14 cellular contexts compared by ENCODE assay signal in the genomic region with DNA sequence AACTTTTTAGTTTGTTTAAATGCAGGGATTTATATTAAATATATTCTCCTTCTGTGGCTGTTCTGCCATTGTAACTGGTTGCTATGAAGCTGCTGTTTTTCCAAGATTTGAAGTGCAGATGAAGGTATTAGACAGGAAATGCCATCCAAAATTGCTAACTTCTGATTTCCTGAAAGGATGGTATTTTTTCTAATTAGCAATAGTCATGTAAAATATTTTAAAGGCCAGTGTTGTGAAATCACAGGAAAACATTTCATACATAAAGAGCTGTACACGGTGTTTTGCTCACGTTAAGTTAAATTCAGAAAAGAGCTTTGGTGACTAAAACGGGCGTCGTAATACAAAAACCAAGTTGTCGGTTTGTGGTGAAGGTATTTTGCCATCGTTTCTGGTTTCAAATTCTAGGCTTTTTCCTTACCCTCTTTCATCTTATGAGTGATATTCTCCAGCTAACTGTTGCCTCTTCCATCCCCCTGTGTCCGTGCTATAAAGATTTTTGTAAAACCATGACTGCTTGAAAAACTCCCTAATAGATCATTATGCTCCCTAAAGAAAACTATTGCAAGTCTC. TPM values are rescaled to one million over a fixed set of nuclear protein-coding genes. Genes with fewer than 3 reads are reported as not detected.
A peak's percentile ranks its signal among the peaks of the same experiment; 100 is the strongest.
DNase-seq lines count a peak whose midpoint lies in the region; ATAC-seq and TF ChIP-seq lines count a peak whose summit lies in the region.
"Had no signal": no experiment of that assay in that cellular context is flagged by ENCODE, and none has a peak within 500 bp of the region (broad histone marks: within the 10 kb centered on the region; RNA-seq: fewer than 3 reads in every experiment).

No MANE protein-coding gene starts in this region.

- peak overlapping the region; percentile 2 for H3K4me3 Mint-ChIP-seq in activated CD8-positive, alpha-beta T cell treated with anti-CD3 and anti-CD28 coated beads for 36 hours
- H3K4me3 Mint-ChIP-seq in naive thymus-derived CD4-positive, alpha-beta T cell, result peak overlapping the region in 3 of 10 donors; percentile 2 to 28 (median 26)

- H3K4me2 ChIP-seq in DND-41 (ENCODE audit: insufficient read depth, low read length), result no peak overlapping the region

- intact Hi-C loops in activated CD8-positive, alpha-beta T cell treated with anti-CD3 and anti-CD28 coated beads for 36 hours (cut with micrococcal nuclease), result loop anchor here (5.0 kb wide), 1 partner anchor 37 kb away; the partner anchor contains the start of gene AFF1
- intact Hi-C loops in naive thymus-derived CD4-positive, alpha-beta T cell (cut with micrococcal nuclease), result loop anchor here in 1 of 2 donors (5.0 kb wide), 2 partner anchors 37 to 38 kb away; partner anchors contain the start of gene AFF1

- DNase-seq in DND-41, result no peak
- DNase-seq in activated CD8-positive, alpha-beta T cell treated with anti-CD3 and anti-CD28 coated beads for 36 hours, result peak; percentile 13
- DNase-seq in naive thymus-derived CD4-positive, alpha-beta T cell, result no peak
- DNase-seq in NCI-H774 (lab: John Stamatoyannopoulos, UW), result no peak
- no peak for DNase-seq in DMS114 treated with DMSO at 0.1 percent for 48 hours (lab: John Stamatoyannopoulos, UW; ENCODE audit: unreplicated experiment)
- DNase-seq: activated CD4-positive, CD25-positive, alpha-beta regulatory T cell; activated effector memory CD4-positive, alpha-beta T cell treated with anti-CD3 and anti-CD28 coated beads, Interleukin-2, amount 50 U/mL, for 16 hours; NCI-H187; NCI-H526; SJCRH30; testis had no signal

- peaks cover 2% of the 10 kb centered on the region for H3K36me3 Mint-ChIP-seq in activated CD8-positive, alpha-beta T cell treated with anti-CD3 and anti-CD28 coated beads for 36 hours (ENCODE audit: low read depth)
- H3K36me3 Mint-ChIP-seq in naive thymus-derived CD4-positive, alpha-beta T cell, result peaks cover 0 to 12% (median 0%) of the 10 kb centered on the region in 5 donors

- H3K27me3 Mint-ChIP-seq in activated CD8-positive, alpha-beta T cell treated with anti-CD3 and anti-CD28 coated beads for 36 hours, result no peaks in the 10 kb centered on the region
- no peaks in the 10 kb centered on the region for H3K27me3 Mint-ChIP-seq in naive thymus-derived CD4-positive, alpha-beta T cell

- H3K4me1 ChIP-seq in DND-41 (ENCODE audit: insufficient read depth, low read length), result peaks cover 53% of the 10 kb centered on the region
- no peaks in the 10 kb centered on the region for H3K4me1 ChIP-seq in naive thymus-derived CD4-positive, alpha-beta T cell (ENCODE audit: control insufficient read depth in 2 of 2, insufficient read depth in 2 of 2, low read length in 2 of 2)
- H3K4me1 ChIP-seq: SJCRH30, testis had no signal

- H3K4me1 Mint-ChIP-seq in activated CD8-positive, alpha-beta T cell treated with anti-CD3 and anti-CD28 coated beads for 36 hours (ENCODE audit: low read depth), result peaks cover 66% of the 10 kb centered on the region
- H3K4me1 Mint-ChIP-seq in naive thymus-derived CD4-positive, alpha-beta T cell, result peaks cover 38 to 76% (median 57%) of the 10 kb centered on the region in 7 donors

- peak overlapping the region; percentile 44 for H3K27ac Mint-ChIP-seq in activated CD8-positive, alpha-beta T cell treated with anti-CD3 and anti-CD28 coated beads for 36 hours
- peak overlapping the region in 6 of 9 donors; percentile 3 to 64 (median 14) for H3K27ac Mint-ChIP-seq in naive thymus-derived CD4-positive, alpha-beta T cell

- no peak overlapping the region for H3K4me3 ChIP-seq in DND-41 (ENCODE audit: low read depth in 1 of 2, low read length in 2 of 2)
- no peak overlapping the region for H3K4me3 ChIP-seq in naive thymus-derived CD4-positive, alpha-beta T cell (ENCODE audit: low read length)
- H3K4me3 ChIP-seq: lung, SJCRH30, testis had no signal

- H3K9ac ChIP-seq in DND-41 (ENCODE audit: low read depth, low read length), result no peak overlapping the region

- H3K27ac ChIP-seq in DND-41 (ENCODE audit: low read length) (peak overlapping the region; percentile 23; the same call in 1 of the 2 replicates), KOPT-K1 (ENCODE audit: low read depth, low read length, poor library complexity, severe bottlenecking) (peak overlapping the region; percentile 70)
- no peak overlapping the region for H3K27ac ChIP-seq in naive thymus-derived CD4-positive, alpha-beta T cell (ENCODE audit: low read depth, low read length)
- H3K27ac ChIP-seq: SJCRH30, testis had no signal

- H3K9me3 ChIP-seq in DND-41 (ENCODE audit: insufficient read depth, low read length, severe bottlenecking) (no peaks in the 10 kb centered on the region), KOPT-K1 (ENCODE audit: insufficient read depth, low read length, poor library complexity, severe bottlenecking) (no peaks in the 10 kb centered on the region)
- H3K9me3 ChIP-seq in naive thymus-derived CD4-positive, alpha-beta T cell (ENCODE audit: control insufficient read depth in 2 of 3, low read length in 3 of 3), result no peaks in the 10 kb centered on the region
- H3K9me3 ChIP-seq: SJCRH30, testis had no signal

- no peak for TF ChIP-seq CTCF in DND-41 (IDR thresholded peaks at IDR 0.05; ENCODE audit: borderline replicate concordance, extremely low read depth, low read length, poor library complexity, severe bottlenecking)
- TF ChIP-seq CTCF in activated CD8-positive, alpha-beta T cell treated with anti-CD3 and anti-CD28 coated beads for 36 hours (IDR thresholded peaks at IDR 0.05), result no peak

- peaks cover 23% of the 10 kb centered on the region; the same call in 1 of the 2 replicates for H3K36me3 ChIP-seq in DND-41 (ENCODE audit: insufficient read depth, low read length)
- no peaks in the 10 kb centered on the region for H3K36me3 ChIP-seq in KOPT-K1 (ENCODE audit: insufficient read depth, low read length)
- no peaks in the 10 kb centered on the region for H3K36me3 ChIP-seq in naive thymus-derived CD4-positive, alpha-beta T cell (ENCODE audit: control insufficient read depth in 2 of 3, insufficient read depth in 3 of 3, low read length in 3 of 3)
- H3K36me3 ChIP-seq: SJCRH30 had no signal

- H3K79me2 ChIP-seq in DND-41 (ENCODE audit: insufficient read depth, low read length), result peaks cover 91% of the 10 kb centered on the region

- no peaks in the 10 kb centered on the region for H3K9me3 Mint-ChIP-seq in activated CD8-positive, alpha-beta T cell treated with anti-CD3 and anti-CD28 coated beads for 36 hours
- H3K9me3 Mint-ChIP-seq in naive thymus-derived CD4-positive, alpha-beta T cell, result no peaks in the 10 kb centered on the region

- ATAC-seq in DND-41 (ENCODE audit: insufficient read depth, low read depth) (peak; percentile 46), HG02852 (IDR thresholded peaks at IDR 0.05; ENCODE audit: unreplicated experiment) (no peak)
- no peak for ATAC-seq in activated CD8-positive, alpha-beta T cell treated with anti-CD3 and anti-CD28 coated beads for 36 hours
- no peak for ATAC-seq in naive thymus-derived CD4-positive, alpha-beta T cell

- H4K20me1 ChIP-seq in DND-41 (ENCODE audit: insufficient read depth, low read length), result 0 out of 2 replicates have a peak, but pooled peaks cover 3% of the 10 kb centered on the region

- H2AFZ ChIP-seq in DND-41 (ENCODE audit: low read depth, low read length), result no peak overlapping the region

- POLR2A ChIA-PET in activated CD8-positive, alpha-beta T cell treated with anti-CD3 and anti-CD28 coated beads for 36 hours (lab: Charles Lee), result no interaction called here
- POLR2A ChIA-PET in naive thymus-derived CD4-positive, alpha-beta T cell (lab: Charles Lee), result no interaction called here

- no peaks in the 10 kb centered on the region for H3K27me3 ChIP-seq in DND-41 (ENCODE audit: insufficient read depth, low read length, poor library complexity)
- H3K27me3 ChIP-seq in naive thymus-derived CD4-positive, alpha-beta T cell (ENCODE audit: control insufficient read depth in 2 of 2, insufficient read depth in 2 of 2, low read length in 2 of 2), result no peaks in the 10 kb centered on the region
- H3K27me3 ChIP-seq: SJCRH30, testis had no signal

- CTCF ChIA-PET in activated CD8-positive, alpha-beta T cell treated with anti-CD3 and anti-CD28 coated beads for 36 hours (lab: Charles Lee), result interaction anchor here (1.0 to 1.1 kb wide), 2 partner anchors 39 to 52 kb away, joined by 4 to 7 read pairs; partner anchors contain the start of gene AFF1
- CTCF ChIA-PET in naive thymus-derived CD4-positive, alpha-beta T cell (lab: Charles Lee), result no interaction called here

RNA-seq across cellular contexts. Expression of gene AFF1, which starts 39.8 kb away (rescaled TPM):
- 10 to 100 TPM; 40.3 to 45.4 TPM for total RNA-seq in activated CD8-positive, alpha-beta T cell treated with anti-CD3 and anti-CD28 coated beads for 36 hours
- 10 to 100 TPM; 65.8 to 88.6 (median 78.7) TPM for total RNA-seq in naive thymus-derived CD4-positive, alpha-beta T cell
- polyA plus RNA-seq in naive thymus-derived CD4-positive, alpha-beta T cell, result 10 to 100 TPM; 20.8 to 35.3 TPM
